8 cellular contexts compared by ENCODE assay signal in genomic region chr10:32005050-32005449, GRCh38. TPM values are rescaled to one million over a fixed set of nuclear protein-coding genes. Genes with fewer than 3 reads are reported as not detected.
DNase-seq lines count a peak whose midpoint lies in the region; ATAC-seq and TF ChIP-seq lines count a peak whose summit lies in the region.

No MANE protein-coding gene starts in this region.

- no peaks in the 10 kb centered on the region for H3K27me3 ChIP-seq in Panc1 (ENCODE audit: control insufficient read depth, insufficient read depth, low read length)
- H3K27me3 ChIP-seq in tibial nerve = no peaks in the 10 kb centered on the region

- TF ChIP-seq CTCF in HFFc6 (IDR thresholded peaks at IDR 0.05) = peak; percentile 82
- TF ChIP-seq CTCF in Panc1 (IDR thresholded peaks at IDR 0.05) = peak; percentile 71
- peak; percentile 24 to 38 (median 31) for TF ChIP-seq CTCF in tibial nerve (IDR thresholded peaks at IDR 0.05)

- POLR2A ChIA-PET in Panc1 (lab: Charles Lee) = no interaction called here

- H3K4me3 ChIP-seq in Panc1 (ENCODE audit: low read depth in 2 of 2, low read length in 2 of 2) = no peak overlapping the region
- H3K4me3 ChIP-seq in tibial nerve = no peak overlapping the region

- H3K27ac ChIP-seq in Panc1 (ENCODE audit: low read length) (no peak overlapping the region), tibial nerve (no peak overlapping the region)

- H3K36me3 ChIP-seq in Panc1 (ENCODE audit: control insufficient read depth, insufficient read depth, low read length) (peaks cover 4% of the 10 kb centered on the region; the same call in 1 of the 2 replicates), tibial nerve (peaks cover 0 to 19% (median 0%) of the 10 kb centered on the region in 3 donors)

- H3K4me3 Mint-ChIP-seq in HFFc6 = no peak overlapping the region

- BruUV-seq in Panc1 (replicated peaks; lab: Mats Ljungman, UMichigan) = no TSS peak

- no peak for DNase-seq in activated CD4-positive, CD25-positive, alpha-beta regulatory T cell treated with anti-CD3 and anti-CD28 coated beads, Interleukin-2, amount 50 U/mL, for 72 hours
- DNase-seq in HFFc6 (peak; percentile 24), Panc1 (ENCODE audit: low read depth, low spot score) (peak; percentile 35), astrocyte of the hippocampus (ENCODE audit: low read depth, low spot score) (peak; percentile 59), iPS-NIHi11 (ENCODE audit: low spot score) (peak; percentile 46), tibial nerve (ENCODE audit: low spot score in 2 of 2) (peak in 1 of 2 donors; percentile 49), NCI-H2029 treated with DMSO at 0.1 percent for 48 hours (lab: John Stamatoyannopoulos, UW) (no peak)

- H3K4me1 Mint-ChIP-seq in HFFc6 (ENCODE audit: low read depth) = peaks cover 12% of the 10 kb centered on the region

- H3K9me3 Mint-ChIP-seq in HFFc6 = no peaks in the 10 kb centered on the region

- in situ Hi-C loops in Panc1 (cut with HindIII; ENCODE audit: low pct_unique_long_range_greater_than_20kb, low sequenced_read_pairs) = no loop called here

- TF ChIP-seq EP300 in tibial nerve (IDR thresholded peaks at IDR 0.05) = no peak

- peak; percentile 41 to 52 for ATAC-seq in activated CD4-positive, CD25-positive, alpha-beta regulatory T cell treated with anti-CD3 and anti-CD28 coated beads, Interleukin-2, amount 50 U/mL, for 24 hours
- ATAC-seq in Panc1 = peak; percentile 82

- no peak overlapping the region; the same call in 1 of the 2 replicates for H3K27ac Mint-ChIP-seq in HFFc6

- 56 to 58% methylated on average over 4 of the region's 4 CpGs for WGBS in tibial nerve, 2 donors

- peaks cover 6% of the 10 kb centered on the region for H3K27me3 Mint-ChIP-seq in HFFc6 (ENCODE audit: insufficient read depth)

- H3K36me3 Mint-ChIP-seq in HFFc6 (ENCODE audit: low read depth) = peaks cover 19% of the 10 kb centered on the region; the same call in 1 of the 2 replicates

- H3K4me1 ChIP-seq in Panc1 (ENCODE audit: control insufficient read depth, insufficient read depth, low read length) (peaks cover 7% of the 10 kb centered on the region; the same call in 1 of the 2 replicates), tibial nerve (peaks cover 0 to 19% (median 8%) of the 10 kb centered on the region in 4 donors)

- no peak for TF ChIP-seq POLR2A in tibial nerve (IDR thresholded peaks at IDR 0.05)

- intact Hi-C loops in Panc1 (cut with micrococcal nuclease; ENCODE audit: unreplicated experiment) = no loop called here

- CTCF ChIA-PET in Panc1 (lab: Charles Lee) = no interaction called here

- H3K9me3 ChIP-seq in Panc1 (ENCODE audit: control insufficient read depth, insufficient read depth, low read depth, low read length) (no peaks in the 10 kb centered on the region), tibial nerve (no peaks in the 10 kb centered on the region)

RNA-seq across cellular contexts. Expression of gene KIF5B, which starts 51.2 kb away (rescaled TPM):
- 100 to 1,000 TPM; 127 to 142 (median 137) TPM for total RNA-seq in HFFc6 (2021; fragmentation: NEBNext Ultra II Directional; extraction: Animal tissue kit (Norgen Biotek cat#: 25700))
- 89.9 TPM for total RNA-seq in Panc1 (2021; ENCODE audit: unreplicated experiment)
- 43.4 TPM for polyA plus RNA-seq in Panc1 (2012; ENCODE audit: insufficient read length)
- 100 to 1,000 TPM; 118 to 162 (median 144) TPM for total RNA-seq in tibial nerve

Comparison
In these comparisons a context has a peak if more than half of its experiments do, and no peak if none do; other contexts are left out.
1. DNase-seq: peak in HFFc6 (single experiment), Panc1 (single experiment), astrocyte of the hippocampus (single experiment) and iPS-NIHi11 (single experiment); none in activated CD4-positive, CD25-positive, alpha-beta regulatory T cell treated with anti-CD3 and anti-CD28 coated beads, Interleukin-2, amount 50 U/mL, for 72 hours (single experiment) and NCI-H2029 treated with DMSO at 0.1 percent for 48 hours (single experiment).
2. CTCF ChIP-seq: peak in every context shown above with its lines; median percentile 82 in HFFc6; 71 in Panc1; 31 in tibial nerve.